ENCODE assay signal across 1 cellular context in genomic region chr6:157813191-157813590, GRCh38.
TF ChIP-seq lines count a peak whose summit lies in the region.

No MANE protein-coding gene starts in this region.

TF ChIP-seq in GM23338, 12 proteins besides CTCF, POLR2A, EP300 and RAD21 (continued from another document):
- no peak for TF ChIP-seq REST (IDR thresholded peaks at IDR 0.05; ENCODE audit: unreplicated experiment)
- TF ChIP-seq CREB1 (CRISPR knock-in tag; IDR thresholded peaks at IDR 0.05; ENCODE audit: low read depth): no peak
- TF ChIP-seq JUNB (IDR thresholded peaks at IDR 0.05; ENCODE audit: unreplicated experiment): no peak
- no peak for TF ChIP-seq STAT1 (IDR thresholded peaks at IDR 0.05; ENCODE audit: unreplicated experiment)
- no peak for TF ChIP-seq NANOG (IDR thresholded peaks at IDR 0.05; ENCODE audit: borderline replicate concordance)
